1 cellular context compared by ENCODE assay signal in the genomic region with DNA sequence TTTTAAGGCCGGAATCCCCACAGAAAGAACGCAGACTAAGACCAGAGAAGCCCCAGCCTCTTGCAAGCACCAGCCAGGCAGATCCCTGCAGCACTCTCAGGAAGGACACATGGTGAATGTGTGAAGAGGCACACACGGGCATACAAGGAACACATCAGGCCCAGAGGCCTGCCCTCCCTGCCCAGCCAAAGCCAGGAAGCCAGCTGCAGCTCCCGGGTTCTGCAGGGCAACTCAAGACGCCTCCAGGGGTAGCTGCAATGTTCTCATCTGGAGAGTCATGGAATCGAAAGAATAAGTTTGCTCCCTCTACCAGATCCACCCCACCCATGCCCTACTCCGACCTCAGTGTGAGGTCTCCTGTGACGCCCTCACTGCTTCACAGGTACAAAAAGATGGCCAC.
TF ChIP-seq lines count a peak whose summit lies in the region.

No MANE protein-coding gene starts in this region.

TF ChIP-seq in GM12878, 131 proteins besides CTCF, POLR2A, EP300 and RAD21:
- TF ChIP-seq GABPA (IDR thresholded peaks at IDR 0.05; ENCODE audit: low read depth) = no peak
- TF ChIP-seq, protein P1, sequence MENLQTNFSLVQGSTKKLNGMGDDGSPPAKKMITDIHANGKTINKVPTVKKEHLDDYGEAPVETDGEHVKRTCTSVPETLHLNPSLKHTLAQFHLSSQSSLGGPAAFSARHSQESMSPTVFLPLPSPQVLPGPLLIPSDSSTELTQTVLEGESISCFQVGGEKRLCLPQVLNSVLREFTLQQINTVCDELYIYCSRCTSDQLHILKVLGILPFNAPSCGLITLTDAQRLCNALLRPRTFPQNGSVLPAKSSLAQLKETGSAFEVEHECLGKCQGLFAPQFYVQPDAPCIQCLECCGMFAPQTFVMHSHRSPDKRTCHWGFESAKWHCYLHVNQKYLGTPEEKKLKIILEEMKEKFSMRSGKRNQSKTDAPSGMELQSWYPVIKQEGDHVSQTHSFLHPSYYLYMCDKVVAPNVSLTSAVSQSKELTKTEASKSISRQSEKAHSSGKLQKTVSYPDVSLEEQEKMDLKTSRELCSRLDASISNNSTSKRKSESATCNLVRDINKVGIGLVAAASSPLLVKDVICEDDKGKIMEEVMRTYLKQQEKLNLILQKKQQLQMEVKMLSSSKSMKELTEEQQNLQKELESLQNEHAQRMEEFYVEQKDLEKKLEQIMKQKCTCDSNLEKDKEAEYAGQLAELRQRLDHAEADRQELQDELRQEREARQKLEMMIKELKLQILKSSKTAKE (IDR thresholded peaks at IDR 0.05; ENCODE audit: low read depth, poor library complexity, severe bottlenecking) = no peak
- no peak for TF ChIP-seq IKZF1 (conservative IDR thresholded peaks at IDR 0.05)
